Comparison of ENCODE assay signal across 1 cellular context in genomic region chr3:188573286-188573928, GRCh38.
TF ChIP-seq lines count a peak whose summit lies in the region.

No MANE protein-coding gene starts in this region.

TF ChIP-seq in WTC11, 78 proteins besides CTCF, POLR2A, EP300 and RAD21 (continued from another document):
- TF ChIP-seq IRF2 (CRISPR knock-in tag; IDR thresholded peaks at IDR 0.05; ENCODE audit: borderline replicate concordance, low read depth) (no peak), ESRRA (CRISPR knock-in tag; IDR thresholded peaks at IDR 0.05; ENCODE audit: borderline replicate concordance) (no peak)
- TF ChIP-seq, protein P1, sequence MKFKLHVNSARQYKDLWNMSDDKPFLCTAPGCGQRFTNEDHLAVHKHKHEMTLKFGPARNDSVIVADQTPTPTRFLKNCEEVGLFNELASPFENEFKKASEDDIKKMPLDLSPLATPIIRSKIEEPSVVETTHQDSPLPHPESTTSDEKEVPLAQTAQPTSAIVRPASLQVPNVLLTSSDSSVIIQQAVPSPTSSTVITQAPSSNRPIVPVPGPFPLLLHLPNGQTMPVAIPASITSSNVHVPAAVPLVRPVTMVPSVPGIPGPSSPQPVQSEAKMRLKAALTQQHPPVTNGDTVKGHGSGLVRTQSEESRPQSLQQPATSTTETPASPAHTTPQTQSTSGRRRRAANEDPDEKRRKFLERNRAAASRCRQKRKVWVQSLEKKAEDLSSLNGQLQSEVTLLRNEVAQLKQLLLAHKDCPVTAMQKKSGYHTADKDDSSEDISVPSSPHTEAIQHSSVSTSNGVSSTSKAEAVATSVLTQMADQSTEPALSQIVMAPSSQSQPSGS (CRISPR knock-in tag; IDR thresholded peaks at IDR 0.05; ENCODE audit: borderline replicate concordance, low read depth) = no peak
